In genomic region chrX:150464001-150464400, GRCh38 we compare ENCODE assay signal across 22 cellular contexts.
DNase-seq lines count a peak whose midpoint lies in the region; ATAC-seq and TF ChIP-seq lines count a peak whose summit lies in the region.
"Had no signal": no experiment of that assay in that cellular context is flagged by ENCODE, and none has a peak within 500 bp of the region (broad histone marks: within the 10 kb centered on the region; RNA-seq: fewer than 3 reads in every experiment).

No MANE protein-coding gene starts in this region.

- H3K36me3 ChIP-seq in right atrium auricular region (no peaks in the 10 kb centered on the region), A673 (ENCODE audit: insufficient read depth, low read length, poor library complexity, severe bottlenecking) (no peaks in the 10 kb centered on the region)
- H3K36me3 ChIP-seq: BE2C; BLaER1 treated with 17β-estradiol and CSF1 and Interleukin-3, amounts not matched to agents 10 nM and 100 nM had no signal

- POLR2A ChIA-PET in A673 (lab: Charles Lee; ENCODE audit: low non-redundant PET), result no interaction called here

- BruUV-seq in A673 (replicated peaks; lab: Mats Ljungman, UMichigan), result no TSS peak

- no peak for ATAC-seq in Right ventricle myocardium superior (ENCODE audit: poor library complexity)
- ATAC-seq in GM18505 (IDR thresholded peaks at IDR 0.05; ENCODE audit: unreplicated experiment), result no peak
- ATAC-seq in HG03025 (IDR thresholded peaks at IDR 0.05; ENCODE audit: low FRiP score, unreplicated experiment), result no peak

- no peaks in the 10 kb centered on the region for H3K9me3 ChIP-seq in right atrium auricular region
- H3K9me3 ChIP-seq in A673 (ENCODE audit: low read depth, low read length, poor library complexity, severe bottlenecking), result no peaks in the 10 kb centered on the region
- H3K9me3 ChIP-seq: BE2C; BLaER1 treated with 17β-estradiol and CSF1 and Interleukin-3, amounts not matched to agents 10 nM and 100 nM had no signal

- intact Hi-C loops in Right ventricle myocardium superior (cut with DNase I) (no loop called here), A673 (cut with micrococcal nuclease; ENCODE audit: unreplicated experiment) (no loop called here)

- TF ChIP-seq CTCF in right atrium auricular region (IDR thresholded peaks at IDR 0.05) (no peak), A673 (conservative IDR thresholded peaks at IDR 0.05; ENCODE audit: low read depth, low read length) (no peak)

- H3K4me3 ChIP-seq in right atrium auricular region, result no peak overlapping the region
- no peak overlapping the region for H3K4me3 ChIP-seq in A673 (ENCODE audit: low read depth, low read length, poor library complexity, severe bottlenecking)
- H3K4me3 ChIP-seq: BLaER1 treated with 17β-estradiol and CSF1 and Interleukin-3, amounts not matched to agents 10 nM and 100 nM; GM23248 had no signal

- DNase-seq in right atrium auricular region (ENCODE audit: low spot score), result peak; percentile 16
- DNase-seq in Right ventricle myocardium superior, result no peak
- DNase-seq in islet precursor cell, result peak; percentile 32
- no peak for DNase-seq in GF-D8 (lab: John Stamatoyannopoulos, UW)
- DNase-seq in A673 (ENCODE audit: low spot score), result no peak
- DNase-seq: ACHN; AML-193; BE2C; CD4-positive, alpha-beta T cell; CD8-positive, alpha-beta memory T cell; DMS 273 treated with DMSO at 0.1 percent for 48 hours; DMS79; EL; GDM1; GM23248; H7; HCEC 1CT had no signal

- H3K27ac ChIP-seq in right atrium auricular region (no peak overlapping the region), temporal lobe (ENCODE audit: low read depth, low read length) (peak overlapping the region; percentile 88), A673 (ENCODE audit: low read depth, low read length, poor library complexity, severe bottlenecking) (no peak overlapping the region)
- H3K27ac ChIP-seq: 22Rv1; BLaER1 treated with 17β-estradiol and CSF1 and Interleukin-3, amounts not matched to agents 10 nM and 100 nM; GM23248 had no signal

- TF ChIP-seq POLR2A in GM18505 (IDR thresholded peaks at IDR 0.05; ENCODE audit: borderline replicate concordance, extremely low read depth, insufficient read depth, insufficient read length), result no peak

- H3K4me1 ChIP-seq in right atrium auricular region (peaks cover 0 to 3% of the 10 kb centered on the region in 2 donors), A673 (ENCODE audit: insufficient read depth, low read length, poor library complexity, severe bottlenecking) (no peaks in the 10 kb centered on the region)
- H3K4me1 ChIP-seq: BE2C; BLaER1 treated with 17β-estradiol and CSF1 and Interleukin-3, amounts not matched to agents 10 nM and 100 nM had no signal

- H3K27me3 ChIP-seq in right atrium auricular region, result no peaks in the 10 kb centered on the region
- no peaks in the 10 kb centered on the region for H3K27me3 ChIP-seq in A673 (replicated peaks; ENCODE audit: insufficient read depth, low read depth, low read length, poor library complexity)
- H3K27me3 ChIP-seq: BE2C; BLaER1 treated with 17β-estradiol and CSF1 and Interleukin-3, amounts not matched to agents 10 nM and 100 nM had no signal

- CTCF ChIA-PET in A673 (lab: Charles Lee), result no interaction called here

Comparison
In these comparisons a context has a peak if more than half of its experiments do, and no peak if none do; other contexts are left out.
1. DNase-seq: peak in right atrium auricular region (single experiment) and islet precursor cell (single experiment); none in Right ventricle myocardium superior (single experiment), GF-D8 (single experiment) and A673 (single experiment).